ENCODE assay signal across 9 cellular contexts in the genomic region with DNA sequence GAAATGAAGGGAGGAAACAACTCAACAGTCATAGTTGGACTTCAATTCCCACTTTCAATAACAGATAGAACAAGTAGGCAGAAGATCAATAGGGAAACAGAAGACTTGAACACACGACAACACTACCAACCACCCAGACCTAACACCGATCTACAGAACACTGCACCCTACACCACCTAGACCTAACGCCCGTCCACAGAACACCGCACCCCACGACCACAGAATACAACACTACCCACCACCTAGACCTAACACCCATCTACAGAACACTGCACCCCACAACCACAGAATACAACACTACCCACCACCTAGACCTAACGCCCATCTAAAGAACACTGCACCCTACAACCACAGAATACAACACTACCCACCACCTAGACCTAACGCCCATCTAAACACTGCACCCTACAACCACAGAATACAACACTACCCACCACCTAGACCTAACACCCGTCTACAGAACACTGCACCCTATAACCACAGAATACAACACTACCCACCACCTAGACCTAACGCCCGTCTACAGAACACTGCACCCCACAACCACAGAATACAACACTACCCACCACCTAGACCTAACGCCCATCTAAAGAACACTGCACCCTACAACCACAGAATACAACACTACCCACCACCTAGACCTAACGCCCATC. TPM values are rescaled to one million over a fixed set of nuclear protein-coding genes. Genes with fewer than 3 reads are reported as not detected.
DNase-seq lines count a peak whose midpoint lies in the region; ATAC-seq, FAIRE-seq and TF ChIP-seq lines count a peak whose summit lies in the region.
"Not testable (repeated sequence)": the region's sequence is repeated elsewhere in the genome, so short reads cannot be mapped to it uniquely, and the experiment has no call there.
"Had no signal": no experiment of that assay in that cellular context is flagged by ENCODE, and none has a peak within 500 bp of the region (broad histone marks: within the 10 kb centered on the region; RNA-seq: fewer than 3 reads in every experiment).

No MANE protein-coding gene starts in this region.

- not testable (repeated sequence) for H3K9me2 ChIP-seq in hepatocyte (replicated peaks; ENCODE audit: insufficient read depth)

- not testable (repeated sequence) for ATAC-seq in CD8-positive, alpha-beta T cell; activated T-helper 17 cell treated with anti-CD3 and anti-CD28 coated beads, Interleukin-2, amount 50 U/mL, for 72 hours (replicated peaks); naive thymus-derived CD8-positive, alpha-beta T cell; stimulated activated effector memory CD8-positive, alpha-beta T cell treated with anti-CD3 and anti-CD28 coated beads, Interleukin-12 subunit alpha, Interleukin-12 subunit beta, amount 100 ng/mL, for 72 hours
- ATAC-seq in effector memory CD8-positive, alpha-beta T cell (replicated peaks), result peak; percentile 76
- peak; percentile 68 to 80 for ATAC-seq in natural killer cell treated with Interleukin-12 subunit alpha and Interleukin-12 subunit beta and Interleukin-15 and Interleukin-18, amount 100 ng/mL, for 72 hours

- H3K4me1 Mint-ChIP-seq in CD8-positive, alpha-beta T cell (ENCODE audit: low read depth), result peaks cover 17% of the 10 kb centered on the region
- H3K4me1 Mint-ChIP-seq in activated T-helper 17 cell treated with anti-CD3 and anti-CD28 coated beads, Interleukin-2, amount 50 U/mL, for 72 hours, result not testable (repeated sequence)
- peaks cover 11 to 18% of the 10 kb centered on the region in 2 donors for H3K4me1 Mint-ChIP-seq in effector memory CD8-positive, alpha-beta T cell (ENCODE audit: low read depth in 2 of 2)
- H3K4me1 Mint-ChIP-seq in naive thymus-derived CD8-positive, alpha-beta T cell, result peaks cover 2 to 19% (median 10%) of the 10 kb centered on the region in 4 donors
- peaks cover 22 to 23% of the 10 kb centered on the region in 2 donors for H3K4me1 Mint-ChIP-seq in natural killer cell treated with Interleukin-12 subunit alpha and Interleukin-12 subunit beta and Interleukin-15 and Interleukin-18, amount 100 ng/mL, for 72 hours (ENCODE audit: low read depth in 2 of 2)
- H3K4me1 Mint-ChIP-seq in stimulated activated effector memory CD8-positive, alpha-beta T cell treated with anti-CD3 and anti-CD28 coated beads, Interleukin-12 subunit alpha, Interleukin-12 subunit beta, amount 100 ng/mL, for 72 hours, result peaks cover 22% of the 10 kb centered on the region

- not testable (repeated sequence) for H3K4me3 ChIP-seq in CD8-positive, alpha-beta T cell (ENCODE audit: low read depth, low read length); hepatocyte

- peak overlapping the region; percentile 9 for H3K27ac ChIP-seq in CD8-positive, alpha-beta T cell (ENCODE audit: low read depth, low read length)
- peak overlapping the region; percentile 60 for H3K27ac ChIP-seq in hepatocyte

- CTCF ChIA-PET in CD8-positive, alpha-beta T cell (lab: Charles Lee), result not testable (repeated sequence)

- not testable (repeated sequence) for H3K27me3 ChIP-seq in CD8-positive, alpha-beta T cell (ENCODE audit: insufficient read depth, low read length); hepatocyte

- peak overlapping the region; percentile 46 for H3K27ac Mint-ChIP-seq in CD8-positive, alpha-beta T cell
- peak overlapping the region; percentile 5 for H3K27ac Mint-ChIP-seq in activated T-helper 17 cell treated with anti-CD3 and anti-CD28 coated beads, Interleukin-2, amount 50 U/mL, for 72 hours
- peak overlapping the region; percentile 11 to 85 for H3K27ac Mint-ChIP-seq in effector memory CD8-positive, alpha-beta T cell
- H3K27ac Mint-ChIP-seq in naive thymus-derived CD8-positive, alpha-beta T cell, result peak overlapping the region in 6 of 10 donors; percentile 25 to 82 (median 65)
- peak overlapping the region; percentile 0 to 69 for H3K27ac Mint-ChIP-seq in natural killer cell treated with Interleukin-12 subunit alpha and Interleukin-12 subunit beta and Interleukin-15 and Interleukin-18, amount 100 ng/mL, for 72 hours
- peak overlapping the region; percentile 63 for H3K27ac Mint-ChIP-seq in stimulated activated effector memory CD8-positive, alpha-beta T cell treated with anti-CD3 and anti-CD28 coated beads, Interleukin-12 subunit alpha, Interleukin-12 subunit beta, amount 100 ng/mL, for 72 hours

- not testable (repeated sequence) for H3K4me2 ChIP-seq in hepatocyte

- DNase-seq in CD8-positive, alpha-beta T cell; HTR-8/SVneo (ENCODE audit: insufficient read length, low spot score); hepatocyte (ENCODE audit: low spot score); stimulated activated effector memory CD8-positive, alpha-beta T cell treated with anti-CD3 and anti-CD28 coated beads, Interleukin-12 subunit alpha, Interleukin-12 subunit beta, amount 100 ng/mL, for 72 hours (ENCODE audit: low spot score in 2 of 2): not testable (repeated sequence)
- DNase-seq in effector memory CD8-positive, alpha-beta T cell, result peak; percentile 21 to 53 (median 32)
- peak in 1 of 10 donors; percentile 44 for DNase-seq in naive thymus-derived CD8-positive, alpha-beta T cell
- peak; percentile 60 for DNase-seq in natural killer cell treated with Interleukin-12 subunit alpha and Interleukin-12 subunit beta and Interleukin-15 and Interleukin-18, amount 100 ng/mL, for 72 hours (ENCODE audit: low spot score)

- peaks cover 12% of the 10 kb centered on the region for H3K36me3 Mint-ChIP-seq in CD8-positive, alpha-beta T cell
- not testable (repeated sequence) for H3K36me3 Mint-ChIP-seq in activated T-helper 17 cell treated with anti-CD3 and anti-CD28 coated beads, Interleukin-2, amount 50 U/mL, for 72 hours (ENCODE audit: low read depth); natural killer cell treated with Interleukin-12 subunit alpha and Interleukin-12 subunit beta and Interleukin-15 and Interleukin-18, amount 100 ng/mL, for 72 hours; stimulated activated effector memory CD8-positive, alpha-beta T cell treated with anti-CD3 and anti-CD28 coated beads, Interleukin-12 subunit alpha, Interleukin-12 subunit beta, amount 100 ng/mL, for 72 hours
- H3K36me3 Mint-ChIP-seq in effector memory CD8-positive, alpha-beta T cell (ENCODE audit: insufficient read depth), result peaks cover 15% of the 10 kb centered on the region
- H3K36me3 Mint-ChIP-seq in naive thymus-derived CD8-positive, alpha-beta T cell, result peaks cover 0 to 12% (median 7%) of the 10 kb centered on the region in 3 donors

- H2AFZ ChIP-seq in hepatocyte, result not testable (repeated sequence)

- not testable (repeated sequence) for TF ChIP-seq CTCF in CD8-positive, alpha-beta T cell (IDR thresholded peaks at IDR 0.05); hepatocyte (IDR thresholded peaks at IDR 0.05; ENCODE audit: poor library complexity)

- not testable (repeated sequence) for H3K27me3 Mint-ChIP-seq in CD8-positive, alpha-beta T cell (ENCODE audit: low read depth); activated T-helper 17 cell treated with anti-CD3 and anti-CD28 coated beads, Interleukin-2, amount 50 U/mL, for 72 hours; effector memory CD8-positive, alpha-beta T cell; naive thymus-derived CD8-positive, alpha-beta T cell; natural killer cell treated with Interleukin-12 subunit alpha and Interleukin-12 subunit beta and Interleukin-15 and Interleukin-18, amount 100 ng/mL, for 72 hours

- intact Hi-C loops in CD8-positive, alpha-beta T cell (cut with DNase I, micrococcal nuclease), result not testable (repeated sequence)

- not testable (repeated sequence) for H3K9me3 ChIP-seq in CD8-positive, alpha-beta T cell (ENCODE audit: low read length); hepatocyte (ENCODE audit: low read depth)

- peak; percentile 16 for FAIRE-seq in HTR-8/SVneo (lab: Jason Lieb, UNC)

- H3K9me3 Mint-ChIP-seq in CD8-positive, alpha-beta T cell; activated T-helper 17 cell treated with anti-CD3 and anti-CD28 coated beads, Interleukin-2, amount 50 U/mL, for 72 hours; effector memory CD8-positive, alpha-beta T cell; natural killer cell treated with Interleukin-12 subunit alpha and Interleukin-12 subunit beta and Interleukin-15 and Interleukin-18, amount 100 ng/mL, for 72 hours; stimulated activated effector memory CD8-positive, alpha-beta T cell treated with anti-CD3 and anti-CD28 coated beads, Interleukin-12 subunit alpha, Interleukin-12 subunit beta, amount 100 ng/mL, for 72 hours: not testable (repeated sequence)
- H3K9me3 Mint-ChIP-seq in naive thymus-derived CD8-positive, alpha-beta T cell, result peaks cover 0 to 11% (median 2%) of the 10 kb centered on the region in 9 donors

- H3K79me2 ChIP-seq in hepatocyte, result not testable (repeated sequence)

- H3K4me1 ChIP-seq in CD8-positive, alpha-beta T cell (ENCODE audit: insufficient read depth, low read length), result not testable (repeated sequence)
- peaks cover 11% of the 10 kb centered on the region for H3K4me1 ChIP-seq in hepatocyte (ENCODE audit: insufficient read depth)

- WGBS in hepatocyte (ENCODE audit: low lambda C conversion rate, missing lambda C conversion rate), result 97% methylated on average over 11 of the region's 13 CpGs

- POLR2A ChIA-PET in CD8-positive, alpha-beta T cell (lab: Charles Lee); naive thymus-derived CD8-positive, alpha-beta T cell (lab: Charles Lee): not testable (repeated sequence)

- not testable (repeated sequence) for H3K4me3 Mint-ChIP-seq in CD8-positive, alpha-beta T cell; activated T-helper 17 cell treated with anti-CD3 and anti-CD28 coated beads, Interleukin-2, amount 50 U/mL, for 72 hours; stimulated activated effector memory CD8-positive, alpha-beta T cell treated with anti-CD3 and anti-CD28 coated beads, Interleukin-12 subunit alpha, Interleukin-12 subunit beta, amount 100 ng/mL, for 72 hours
- H3K4me3 Mint-ChIP-seq in effector memory CD8-positive, alpha-beta T cell, result peak overlapping the region in 1 of 2 donors; percentile 1
- peak overlapping the region in 2 of 10 donors; percentile 15 to 28 for H3K4me3 Mint-ChIP-seq in naive thymus-derived CD8-positive, alpha-beta T cell
- H3K4me3 Mint-ChIP-seq in natural killer cell treated with Interleukin-12 subunit alpha and Interleukin-12 subunit beta and Interleukin-15 and Interleukin-18, amount 100 ng/mL, for 72 hours, result peak overlapping the region; percentile 21

- not testable (repeated sequence) for H4K20me1 ChIP-seq in hepatocyte (ENCODE audit: insufficient read depth, poor library complexity, severe bottlenecking)

- H3K36me3 ChIP-seq in CD8-positive, alpha-beta T cell (ENCODE audit: insufficient read depth, low read length); hepatocyte (replicated peaks; ENCODE audit: insufficient read depth, low read depth): not testable (repeated sequence)

RNA-seq across cellular contexts. Expression of gene TGIF2, which starts 9.2 kb away (rescaled TPM):
- total RNA-seq in CD8-positive, alpha-beta T cell, result 10 to 100 TPM; 50.4 to 51.1 TPM
- 10 to 100 TPM; 43.8 to 57.1 TPM for total RNA-seq in activated T-helper 17 cell treated with anti-CD3 and anti-CD28 coated beads, Interleukin-2, amount 50 U/mL, for 72 hours
- total RNA-seq in hepatocyte, result 27.0 and 30.6 TPM in 2 replicates
- polyA plus RNA-seq in hepatocyte, result 32.4 and 38.5 TPM in 2 replicates
- 10 to 100 TPM; 37.8 to 38.4 TPM for total RNA-seq in naive thymus-derived CD8-positive, alpha-beta T cell
- polyA plus RNA-seq in naive thymus-derived CD8-positive, alpha-beta T cell, result 10 to 100 TPM; 25.7 to 36.8 (median 30.8) TPM
- total RNA-seq in natural killer cell treated with Interleukin-12 subunit alpha and Interleukin-12 subunit beta and Interleukin-15 and Interleukin-18, amount 100 ng/mL, for 72 hours, result 10 to 100 TPM; 23.2 to 38.5 TPM

RNA-seq across cellular contexts. Expression of gene MYL9, which starts 22.9 kb away (rescaled TPM):
- total RNA-seq in CD8-positive, alpha-beta T cell, result not detected
- 10 to 100 TPM in 1 of 2 donors, 1 to 10 TPM in 1; 4.4 to 10.1 TPM for total RNA-seq in activated T-helper 17 cell treated with anti-CD3 and anti-CD28 coated beads, Interleukin-2, amount 50 U/mL, for 72 hours
- total RNA-seq in hepatocyte, result 31.8 and 46.0 TPM in 2 replicates
- 169 and 175 TPM in 2 replicates for polyA plus RNA-seq in hepatocyte
- not detected for total RNA-seq in naive thymus-derived CD8-positive, alpha-beta T cell
- under 1 TPM in 1 of 3 donors, not detected in 2; 0.05 TPM for polyA plus RNA-seq in naive thymus-derived CD8-positive, alpha-beta T cell
- total RNA-seq in natural killer cell treated with Interleukin-12 subunit alpha and Interleukin-12 subunit beta and Interleukin-15 and Interleukin-18, amount 100 ng/mL, for 72 hours, result under 1 TPM in 1 of 2 donors, not detected in 1; 0.76 TPM
- total RNA-seq: CD4-positive, alpha-beta T cell had no signal

RNA-seq across cellular contexts. Expression of gene RAB5IF, which starts 41.4 kb away (rescaled TPM):
- total RNA-seq in CD8-positive, alpha-beta T cell, result 100 to 1,000 TPM; 106 to 108 TPM
- 100 to 1,000 TPM in 1 of 2 donors, 10 to 100 TPM in 1; 60.8 to 186 TPM for total RNA-seq in activated T-helper 17 cell treated with anti-CD3 and anti-CD28 coated beads, Interleukin-2, amount 50 U/mL, for 72 hours
- 130 and 134 TPM in 2 replicates for total RNA-seq in hepatocyte
- 198 and 202 TPM in 2 replicates for polyA plus RNA-seq in hepatocyte
- total RNA-seq in naive thymus-derived CD8-positive, alpha-beta T cell, result 10 to 100 TPM; 58.1 to 59.7 TPM
- polyA plus RNA-seq in naive thymus-derived CD8-positive, alpha-beta T cell, result 100 to 1,000 TPM; 113 to 141 (median 138) TPM
- total RNA-seq in natural killer cell treated with Interleukin-12 subunit alpha and Interleukin-12 subunit beta and Interleukin-15 and Interleukin-18, amount 100 ng/mL, for 72 hours, result 100 to 1,000 TPM; 209 to 243 TPM

Comparison
In these comparisons a context has a peak if more than half of its experiments do, and no peak if none do; other contexts are left out.
1. H3K27ac Mint-ChIP-seq: peak in every context shown above with its lines; median percentile 65 in naive thymus-derived CD8-positive, alpha-beta T cell; 63 in stimulated activated effector memory CD8-positive, alpha-beta T cell treated with anti-CD3 and anti-CD28 coated beads, Interleukin-12 subunit alpha, Interleukin-12 subunit beta, amount 100 ng/mL, for 72 hours; 48 in effector memory CD8-positive, alpha-beta T cell; 46 in CD8-positive, alpha-beta T cell; 34 in natural killer cell treated with Interleukin-12 subunit alpha and Interleukin-12 subunit beta and Interleukin-15 and Interleukin-18, amount 100 ng/mL, for 72 hours; 5 in activated T-helper 17 cell treated with anti-CD3 and anti-CD28 coated beads, Interleukin-2, amount 50 U/mL, for 72 hours.